Comparison of ENCODE assay signal across 26 cellular contexts in genomic region chr14:70398280-70398679, GRCh38. TPM values are rescaled to one million over a fixed set of nuclear protein-coding genes. Genes with fewer than 3 reads are reported as not detected.
"Had no signal": no experiment of that assay in that cellular context is flagged by ENCODE, and none has a peak within 500 bp of the region (broad histone marks: within the 10 kb centered on the region; RNA-seq: fewer than 3 reads in every experiment).

No MANE protein-coding gene starts in this region.

- ATAC-seq: naive thymus-derived CD8-positive, alpha-beta T cell; psoas muscle; stimulated activated memory B cell treated with anti-CD40 and anti-IgM and Interleukin-4, amounts not matched to agents 10 μg/mL and 1 μg/mL and 100 μg/mL, for 72 hours had no signal

- DNase-seq: naive B cell; naive thymus-derived CD8-positive, alpha-beta T cell; nephron progenitor cell; occipital lobe; ovary; psoas muscle; right lobe of liver; sigmoid colon; small intestine; stimulated activated CD4-positive, alpha-beta T cell treated with anti-CD3 and anti-CD28 coated beads, Interleukin-15, amount 100 ng/mL, for 24 hours; stimulated activated CD4-positive, alpha-beta T cell treated with anti-CD3 and anti-CD28 coated beads, Interleukin-2, amount 100 ng/mL, for 24 hours; stimulated activated CD4-positive, alpha-beta T cell treated with anti-CD3 and anti-CD28 coated beads, Interleukin-2, amount 100 ng/mL, for 48 hours; stimulated activated CD4-positive, alpha-beta T cell treated with anti-CD3 and anti-CD28 coated beads, Interleukin-4, amount 100 ng/mL, for 24 hours; stimulated activated naive CD4-positive, alpha-beta T cell treated with Interleukin-2 at 50 U/mL for 16 hours; stomach; thyroid gland; trophoblast cell had no signal

- H3K4me3 ChIP-seq: ovary, psoas muscle, right lobe of liver, sigmoid colon, stomach, thoracic aorta, thyroid gland, tibial nerve, upper lobe of left lung had no signal

- H2AFZ ChIP-seq: parathyroid adenoma had no signal

- H3K27me3 ChIP-seq: ovary, right lobe of liver, sigmoid colon, stomach, thyroid gland, tibial nerve, upper lobe of left lung had no signal

- H3K4me1 ChIP-seq: psoas muscle, right lobe of liver, thyroid gland, tibial nerve had no signal

- H3K27ac ChIP-seq: ovary, parathyroid adenoma, psoas muscle, right lobe of liver, sigmoid colon, stomach, thoracic aorta, thyroid gland, tibial nerve, upper lobe of left lung had no signal

- FAIRE-seq: small intestine had no signal

- H3K9ac ChIP-seq: parathyroid adenoma had no signal

- H3K9me3 ChIP-seq: ovary, psoas muscle, right lobe of liver, sigmoid colon, stomach, thoracic aorta, thyroid gland, upper lobe of left lung had no signal

- H3K36me3 ChIP-seq: ovary, thoracic aorta, thyroid gland had no signal

RNA-seq across cellular contexts. Expression of gene ADAM21, which starts 53.7 kb away (rescaled TPM):
- total RNA-seq: neural crest cell, skeletal muscle tissue, stomach, temporal lobe, ureter had no signal
- polyA plus RNA-seq: stomach had no signal
